ENCODE assay signal across 8 cellular contexts in the genomic region with DNA sequence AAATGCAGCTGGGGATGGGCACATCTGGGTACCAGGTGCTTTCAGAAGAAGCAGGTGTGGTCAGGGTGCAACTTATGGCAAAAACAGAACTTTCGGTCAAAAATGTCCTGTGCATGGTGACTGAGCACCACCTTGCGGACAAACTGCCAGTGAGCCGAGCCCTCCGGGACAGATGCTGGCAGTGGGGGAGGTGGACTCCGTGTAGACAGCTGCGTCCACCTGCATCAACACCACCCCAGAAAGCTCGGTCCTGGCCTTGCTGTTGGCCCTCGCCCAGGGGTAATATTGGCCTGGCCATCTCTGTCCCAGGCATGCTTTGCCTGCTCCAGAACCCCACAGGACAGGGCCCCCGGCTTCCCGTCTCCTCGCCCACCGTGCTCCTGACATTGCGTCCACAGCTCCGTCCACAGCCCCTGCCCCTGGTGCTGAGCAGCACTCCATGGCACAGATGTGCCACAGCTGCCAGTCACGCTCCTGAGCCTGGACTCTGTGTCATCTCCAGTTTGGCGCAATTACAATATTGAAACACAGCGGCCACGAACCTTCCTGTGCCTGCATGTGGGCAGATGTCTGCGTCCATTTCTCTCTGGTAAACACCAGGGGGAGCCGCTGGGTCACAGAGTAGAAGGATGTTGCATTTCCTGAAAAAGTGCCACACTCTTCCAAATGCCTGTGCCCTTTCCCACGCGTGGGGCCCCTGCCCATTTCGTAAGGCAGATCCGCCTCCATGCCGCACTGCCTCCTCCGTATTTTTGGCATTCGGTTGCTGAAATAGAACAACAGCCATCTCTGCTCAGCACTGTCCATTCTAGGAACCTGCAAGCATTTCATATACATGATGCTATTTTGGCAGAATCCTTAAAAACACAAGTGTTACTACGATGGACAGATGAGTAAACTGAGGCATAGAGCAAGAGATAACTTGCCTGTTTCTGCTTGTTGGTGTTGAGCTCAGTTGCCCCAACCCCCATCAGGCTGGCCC. TPM values are rescaled to one million over a fixed set of nuclear protein-coding genes. Genes with fewer than 3 reads are reported as not detected.
A peak's percentile ranks its signal among the peaks of the same experiment; 100 is the strongest.
DNase-seq lines count a peak whose midpoint lies in the region; ATAC-seq, FAIRE-seq and TF ChIP-seq lines count a peak whose summit lies in the region.

No MANE protein-coding gene starts in this region.

- no peaks in the 10 kb centered on the region for H3K9me3 Mint-ChIP-seq in activated naive CD4-positive, alpha-beta T cell treated with anti-CD3 and anti-CD28 coated beads, Interleukin-2, amount 50 U/mL, for 72 hours

- no peaks in the 10 kb centered on the region for H3K36me3 ChIP-seq in MG63
- H3K36me3 ChIP-seq in SK-N-SH (replicated peaks in 1 of 2; ENCODE audit: control insufficient read depth in 1 of 2, insufficient read depth in 2 of 2, low read length in 1 of 2) = no peaks in the 10 kb centered on the region

- TF ChIP-seq CTCF in SK-N-SH (IDR thresholded peaks at IDR 0.05) = peak; percentile 65

- H3K27ac ChIP-seq in SK-N-SH (ENCODE audit: low read depth in 2 of 2, low read length in 1 of 2) = no peak overlapping the region

- H3K36me3 Mint-ChIP-seq in activated naive CD4-positive, alpha-beta T cell treated with anti-CD3 and anti-CD28 coated beads, Interleukin-2, amount 50 U/mL, for 72 hours = no peaks in the 10 kb centered on the region

- H3K27me3 ChIP-seq in MG63 = 0 out of 2 replicates have a peak, but pooled peaks cover 3% of the 10 kb centered on the region
- H3K27me3 ChIP-seq in SK-N-SH (ENCODE audit: insufficient read depth) = no peaks in the 10 kb centered on the region

- H4K20me1 ChIP-seq in SK-N-SH (ENCODE audit: insufficient read depth) = no peaks in the 10 kb centered on the region

- no peak for TF ChIP-seq EP300 in SK-N-SH (IDR thresholded peaks at IDR 0.05; ENCODE audit: borderline replicate concordance in 1 of 2, low read depth in 1 of 2, low read length in 1 of 2)

- H3K9me3 ChIP-seq in MG63 (no peaks in the 10 kb centered on the region), SK-N-SH (no peaks in the 10 kb centered on the region)

- peak overlapping the region; percentile 75 for H3K4me2 ChIP-seq in SK-N-SH

- H3K27ac Mint-ChIP-seq in activated naive CD4-positive, alpha-beta T cell treated with anti-CD3 and anti-CD28 coated beads, Interleukin-2, amount 50 U/mL, for 72 hours = no peak overlapping the region

- ATAC-seq in GM21825 (IDR thresholded peaks at IDR 0.05; ENCODE audit: unreplicated experiment) = peak; percentile 65
- ATAC-seq in activated naive CD4-positive, alpha-beta T cell treated with anti-CD3 and anti-CD28 coated beads, Interleukin-2, amount 50 U/mL, for 72 hours = peak; percentile 75 to 82

- CTCF ChIA-PET in SK-N-SH (lab: Yijun Ruan, JAX) = interaction anchor here (0.6 to 4.2 kb wide), 87 partner anchors 8 to 567 kb away, joined by 3 to 119 read pairs (median 4); a partner anchor contains a TSS

- H2AFZ ChIP-seq in SK-N-SH (ENCODE audit: low read depth) = no peak overlapping the region

- H3F3A ChIP-seq in SK-N-SH (replicated peaks; ENCODE audit: insufficient read depth) = no peaks in the 10 kb centered on the region

- no peaks in the 10 kb centered on the region for H3K79me2 ChIP-seq in SK-N-SH (ENCODE audit: insufficient read depth)

- 20% methylated on average over 21 of the region's 28 CpGs for WGBS in SK-N-SH (ENCODE audit: low lambda C conversion rate)

- intact Hi-C loops in head of caudate nucleus (cut with DNase I) = loop anchor here (10.0 kb wide), 2 partner anchors 243 to 477 kb away; no protein-coding TSS in a partner anchor

- peak; percentile 87 for TF ChIP-seq RAD21 in SK-N-SH (IDR thresholded peaks at IDR 0.05; ENCODE audit: low read length)

- peak; percentile 85 for DNase-seq in DMS 273 (lab: John Stamatoyannopoulos, UW; ENCODE audit: unreplicated experiment)
- peak; percentile 74 for DNase-seq in MG63
- peak; percentile 86 for DNase-seq in SK-N-SH
- DNase-seq in activated naive CD4-positive, alpha-beta T cell treated with anti-CD3 and anti-CD28 coated beads, Interleukin-2, amount 50 U/mL, for 72 hours (ENCODE audit: low spot score in 2 of 2) = peak in 1 of 2 donors; percentile 64
- peak; percentile 47 to 92 (median 81) for DNase-seq in head of caudate nucleus
- peak; percentile 77 for DNase-seq in pons (ENCODE audit: low spot score)
- peak; percentile 85 for DNase-seq in urothelium cell line (ENCODE audit: low spot score)

- H3K9me2 ChIP-seq in SK-N-SH = no peaks in the 10 kb centered on the region

- POLR2A ChIA-PET in SK-N-SH (lab: Yijun Ruan, JAX) = no interaction called here

- peak overlapping the region; percentile 15; the same call in 1 of the 2 replicates for H3K4me3 ChIP-seq in MG63
- H3K4me3 ChIP-seq in SK-N-SH (ENCODE audit: low read depth in 2 of 2, low read length in 1 of 2) = peak overlapping the region; percentile 26 to 49; a peak in 2 of 4 replicates

- peaks cover 0 to 8% of the 10 kb centered on the region in 2 experiments; a peak in 1 of 4 replicates for H3K4me1 ChIP-seq in SK-N-SH (ENCODE audit: control insufficient read depth in 1 of 2, insufficient read depth in 2 of 2, low read depth in 1 of 2, low read length in 1 of 2)

- no peak overlapping the region for H3K9ac ChIP-seq in SK-N-SH

- FAIRE-seq in urothelium cell line (lab: Jason Lieb, UNC) = peak; percentile 97

TF ChIP-seq in SK-N-SH, 30 proteins besides CTCF, POLR2A, EP300 and RAD21:
- TF ChIP-seq SMC3 (IDR thresholded peaks at IDR 0.05; ENCODE audit: low read depth, low read length) = peak; percentile 82
- no peak for TF ChIP-seq CHD2 (IDR thresholded peaks at IDR 0.05; ENCODE audit: low read length, partially characterized antibody)
- TF ChIP-seq, protein P1, sequence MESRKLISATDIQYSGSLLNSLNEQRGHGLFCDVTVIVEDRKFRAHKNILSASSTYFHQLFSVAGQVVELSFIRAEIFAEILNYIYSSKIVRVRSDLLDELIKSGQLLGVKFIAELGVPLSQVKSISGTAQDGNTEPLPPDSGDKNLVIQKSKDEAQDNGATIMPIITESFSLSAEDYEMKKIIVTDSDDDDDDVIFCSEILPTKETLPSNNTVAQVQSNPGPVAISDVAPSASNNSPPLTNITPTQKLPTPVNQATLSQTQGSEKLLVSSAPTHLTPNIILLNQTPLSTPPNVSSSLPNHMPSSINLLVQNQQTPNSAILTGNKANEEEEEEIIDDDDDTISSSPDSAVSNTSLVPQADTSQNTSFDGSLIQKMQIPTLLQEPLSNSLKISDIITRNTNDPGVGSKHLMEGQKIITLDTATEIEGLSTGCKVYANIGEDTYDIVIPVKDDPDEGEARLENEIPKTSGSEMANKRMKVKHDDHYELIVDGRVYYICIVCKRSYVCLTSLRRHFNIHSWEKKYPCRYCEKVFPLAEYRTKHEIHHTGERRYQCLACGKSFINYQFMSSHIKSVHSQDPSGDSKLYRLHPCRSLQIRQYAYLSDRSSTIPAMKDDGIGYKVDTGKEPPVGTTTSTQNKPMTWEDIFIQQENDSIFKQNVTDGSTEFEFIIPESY (IDR thresholded peaks at IDR 0.05; ENCODE audit: borderline replicate concordance, low read depth) = no peak
- TF ChIP-seq MXI1 (IDR thresholded peaks at IDR 0.05; ENCODE audit: low read depth, low read length) = peak; percentile 42; the same call in 1 of the 2 replicates
- TF ChIP-seq, protein P2, sequence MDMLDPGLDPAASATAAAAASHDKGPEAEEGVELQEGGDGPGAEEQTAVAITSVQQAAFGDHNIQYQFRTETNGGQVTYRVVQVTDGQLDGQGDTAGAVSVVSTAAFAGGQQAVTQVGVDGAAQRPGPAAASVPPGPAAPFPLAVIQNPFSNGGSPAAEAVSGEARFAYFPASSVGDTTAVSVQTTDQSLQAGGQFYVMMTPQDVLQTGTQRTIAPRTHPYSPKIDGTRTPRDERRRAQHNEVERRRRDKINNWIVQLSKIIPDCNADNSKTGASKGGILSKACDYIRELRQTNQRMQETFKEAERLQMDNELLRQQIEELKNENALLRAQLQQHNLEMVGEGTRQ (IDR thresholded peaks at IDR 0.05; ENCODE audit: borderline replicate concordance, low read depth, low read length) = no peak
- TF ChIP-seq, protein P3, sequence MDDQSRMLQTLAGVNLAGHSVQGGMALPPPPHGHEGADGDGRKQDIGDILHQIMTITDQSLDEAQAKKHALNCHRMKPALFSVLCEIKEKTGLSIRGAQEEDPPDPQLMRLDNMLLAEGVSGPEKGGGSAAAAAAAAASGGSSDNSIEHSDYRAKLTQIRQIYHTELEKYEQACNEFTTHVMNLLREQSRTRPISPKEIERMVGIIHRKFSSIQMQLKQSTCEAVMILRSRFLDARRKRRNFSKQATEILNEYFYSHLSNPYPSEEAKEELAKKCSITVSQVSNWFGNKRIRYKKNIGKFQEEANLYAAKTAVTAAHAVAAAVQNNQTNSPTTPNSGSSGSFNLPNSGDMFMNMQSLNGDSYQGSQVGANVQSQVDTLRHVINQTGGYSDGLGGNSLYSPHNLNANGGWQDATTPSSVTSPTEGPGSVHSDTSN (IDR thresholded peaks at IDR 0.05) = no peak
- TF ChIP-seq TCF12 (IDR thresholded peaks at IDR 0.05) = no peak
- TF ChIP-seq EZH2phosphoT487 (IDR thresholded peaks at IDR 0.05; ENCODE audit: borderline replicate concordance, low read depth) = no peak
- TF ChIP-seq YY1 (IDR thresholded peaks at IDR 0.05; ENCODE audit: low read depth) = no peak

RNA-seq across cellular contexts. Expression of a gene that starts 33.4 kb away (rescaled TPM):
- not detected in 2 replicates for total RNA-seq in MG63 (2014; rRNA removed; shearing (Covaris generic); ENCODE audit: low replicate concordance)
- not detected in 2 replicates for polyA plus RNA-seq in SK-N-SH (2012; rRNA removed)
- not detected in 2 replicates for polyA plus RNA-seq in SK-N-SH (2012; cell fraction: cytosol; rRNA removed)
- 0.02 TPM in 1 of 2 replicates, not detected in the other for polyA plus RNA-seq in SK-N-SH (2012; cell fraction: nucleus; rRNA removed)
- total RNA-seq in activated naive CD4-positive, alpha-beta T cell treated with anti-CD3 and anti-CD28 coated beads, Interleukin-2, amount 50 U/mL, for 72 hours = not detected

RNA-seq across cellular contexts. Expression of a gene that starts 56.2 kb away (rescaled TPM):
- total RNA-seq in MG63 (2014; rRNA removed; shearing (Covaris generic); ENCODE audit: low replicate concordance) = 28.1 and 39.7 TPM in 2 replicates
- 2.3 and 2.6 TPM in 2 replicates for polyA plus RNA-seq in SK-N-SH (2012; rRNA removed)
- 0.97 and 1.5 TPM in 2 replicates for polyA plus RNA-seq in SK-N-SH (2012; cell fraction: cytosol; rRNA removed)
- 7.4 and 9.0 TPM in 2 replicates for polyA plus RNA-seq in SK-N-SH (2012; cell fraction: nucleus; rRNA removed)
- total RNA-seq in activated naive CD4-positive, alpha-beta T cell treated with anti-CD3 and anti-CD28 coated beads, Interleukin-2, amount 50 U/mL, for 72 hours = 10 to 100 TPM; 19.5 to 74.7 TPM

RNA-seq across cellular contexts. Expression of a gene that starts 57.2 kb away (rescaled TPM):
- total RNA-seq in MG63 (2014; rRNA removed; shearing (Covaris generic); ENCODE audit: low replicate concordance) = not detected in 2 replicates
- not detected in 2 replicates for polyA plus RNA-seq in SK-N-SH (2012; rRNA removed)
- polyA plus RNA-seq in SK-N-SH (2012; cell fraction: cytosol; rRNA removed) = not detected in 2 replicates
- not detected in 2 replicates for polyA plus RNA-seq in SK-N-SH (2012; cell fraction: nucleus; rRNA removed)
- total RNA-seq in activated naive CD4-positive, alpha-beta T cell treated with anti-CD3 and anti-CD28 coated beads, Interleukin-2, amount 50 U/mL, for 72 hours = not detected
